ENCODE assay signal across 25 cellular contexts in the genomic region with DNA sequence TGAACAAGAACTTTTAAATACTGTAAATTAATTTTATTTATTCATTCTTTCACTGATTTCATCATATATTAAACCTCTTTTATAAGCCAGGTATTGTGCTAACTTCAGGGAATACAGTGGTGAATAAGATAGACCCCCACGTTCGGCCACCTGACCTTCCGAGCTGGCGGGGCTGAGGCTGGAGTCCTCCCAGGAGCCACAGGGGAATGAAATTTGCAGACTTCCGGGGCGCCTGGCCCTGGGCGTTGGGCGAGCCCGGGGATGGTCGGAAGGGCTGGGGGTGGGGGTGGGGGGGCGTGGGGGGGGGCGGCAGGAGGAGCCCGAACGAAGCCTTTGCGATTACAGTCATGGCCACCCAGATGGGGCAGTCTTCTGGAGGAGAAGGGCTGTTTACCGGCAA.
"Had no signal": no experiment of that assay in that cellular context is flagged by ENCODE, and none has a peak within 500 bp of the region (broad histone marks: within the 10 kb centered on the region; RNA-seq: fewer than 3 reads in every experiment).

No MANE protein-coding gene starts in this region.

- H3K4me3 ChIP-seq: colonic mucosa, coronary artery, dorsolateral prefrontal cortex, esophagus muscularis mucosa, esophagus squamous epithelium, gastrocnemius medialis, gastroesophageal sphincter, heart left ventricle, heart right ventricle had no signal

- H3K36me3 ChIP-seq: colonic mucosa, esophagus muscularis mucosa, esophagus squamous epithelium, gastrocnemius medialis, gastroesophageal sphincter, heart left ventricle, heart right ventricle had no signal

- H3K27me3 ChIP-seq: colonic mucosa, dorsolateral prefrontal cortex, esophagus muscularis mucosa, esophagus squamous epithelium, foreskin keratinocyte, gastrocnemius medialis, gastroesophageal sphincter, heart left ventricle, heart right ventricle had no signal

- H3K9me3 ChIP-seq: colonic mucosa, esophagus muscularis mucosa, esophagus squamous epithelium, gastrocnemius medialis, gastroesophageal sphincter, heart left ventricle, heart right ventricle had no signal

- H3K27me3 Mint-ChIP-seq: dendritic cell treated with granulocyte-macrophage colony-stimulating factor and Interleukin-4, amounts not matched to agents 40 ng/mL and 50 ng/mL, for 4 days; effector memory CD8-positive, alpha-beta T cell had no signal

- H3K4me1 ChIP-seq: colonic mucosa, esophagus muscularis mucosa, esophagus squamous epithelium, foreskin keratinocyte, gastrocnemius medialis, gastroesophageal sphincter had no signal

- H3K4me1 Mint-ChIP-seq: endodermal cell had no signal

- ATAC-seq: effector memory CD8-positive, alpha-beta T cell; esophagus mucosa; foreskin keratinocyte; gastrocnemius medialis; gastroesophageal sphincter; heart left ventricle; heart right ventricle had no signal

- H3K27ac ChIP-seq: colonic mucosa, coronary artery, epithelial cell of prostate, esophagus muscularis mucosa, esophagus squamous epithelium, foreskin keratinocyte, gastrocnemius medialis, gastroesophageal sphincter, heart left ventricle, heart right ventricle had no signal

- DNase-seq: colonic mucosa; cortex of kidney; dermis blood vessel endothelial cell; dorsolateral prefrontal cortex; effector CD4-positive, alpha-beta T cell; effector CD8-positive, alpha-beta T cell; effector memory CD4-positive, alpha-beta T cell; effector memory CD8-positive, alpha-beta T cell; endodermal cell; erythroblast; esophagus squamous epithelium; foreskin fibroblast; foreskin keratinocyte; foreskin melanocyte; gastrocnemius medialis; glutamatergic neuron; head of caudate nucleus; heart left ventricle; heart right ventricle had no signal

- H3K27ac Mint-ChIP-seq: dendritic cell treated with granulocyte-macrophage colony-stimulating factor and Interleukin-4, amounts not matched to agents 40 ng/mL and 50 ng/mL, for 4 days; effector memory CD8-positive, alpha-beta T cell; endodermal cell had no signal

- H3K4me3 Mint-ChIP-seq: dendritic cell treated with granulocyte-macrophage colony-stimulating factor and Interleukin-4, amounts not matched to agents 40 ng/mL and 50 ng/mL, for 4 days; effector memory CD8-positive, alpha-beta T cell; endodermal cell had no signal
